ENCODE assay signal across 9 cellular contexts in the genomic region with DNA sequence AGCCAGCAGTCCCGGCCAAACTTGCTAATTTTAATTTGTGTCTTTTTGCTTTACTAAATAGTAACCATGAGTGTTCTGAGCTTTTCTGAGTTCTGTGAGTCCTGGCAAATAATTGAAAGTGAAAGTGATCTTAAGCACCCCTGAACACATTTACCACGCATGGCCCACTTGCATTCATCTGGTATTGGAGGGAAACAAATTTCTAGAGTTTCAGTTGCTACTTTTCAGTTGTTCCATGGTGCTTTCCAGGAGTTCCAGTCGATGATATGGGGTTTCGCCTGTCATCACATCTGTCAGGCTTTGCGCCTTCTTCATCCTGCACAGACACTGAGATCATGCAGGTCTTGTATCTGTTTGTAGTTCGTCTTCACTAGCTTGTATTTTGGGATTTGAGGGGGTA. TPM values are rescaled to one million over a fixed set of nuclear protein-coding genes. Genes with fewer than 3 reads are reported as not detected.
DNase-seq lines count a peak whose midpoint lies in the region; ATAC-seq and TF ChIP-seq lines count a peak whose summit lies in the region.
"Had no signal": no experiment of that assay in that cellular context is flagged by ENCODE, and none has a peak within 500 bp of the region (broad histone marks: within the 10 kb centered on the region; RNA-seq: fewer than 3 reads in every experiment).

No MANE protein-coding gene starts in this region.

- H3K36me3 ChIP-seq in psoas muscle (ENCODE audit: insufficient read depth in 1 of 2, low read depth in 1 of 2) = peaks cover 0 to 76% of the 10 kb centered on the region in 2 donors

- H3K36me3 Mint-ChIP-seq in progenitor cell of endocrine pancreas (ENCODE audit: insufficient read depth) = peaks cover 15% of the 10 kb centered on the region

- no peak overlapping the region for H3K4me3 Mint-ChIP-seq in progenitor cell of endocrine pancreas (ENCODE audit: low read depth)

- DNase-seq in GM12864 (ENCODE audit: low read depth) (peak; percentile 8), progenitor cell of endocrine pancreas (ENCODE audit: low spot score, unreplicated experiment) (no peak), DMS 273 treated with DMSO at 0.1 percent for 48 hours (lab: John Stamatoyannopoulos, UW) (no peak), psoas muscle (no peak)
- peak; percentile 30 for DNase-seq in activated naive CD4-positive, alpha-beta T cell treated with anti-CD3 and anti-CD28 coated beads, Interleukin-2, amount 50 U/mL, for 16 hours
- DNase-seq in NK-92 treated with Interleukin-12 subunit alpha and Interleukin-12 subunit beta, amount 100 ng/mL, for 24 hours (lab: John Stamatoyannopoulos, UW) = no peak
- DNase-seq: KBM-7, testis had no signal

- peaks cover 2% of the 10 kb centered on the region for H3K9me3 Mint-ChIP-seq in progenitor cell of endocrine pancreas (ENCODE audit: low read depth)

- ATAC-seq in HG03097 (IDR thresholded peaks at IDR 0.05; ENCODE audit: low FRiP score, unreplicated experiment) (peak; percentile 46), psoas muscle (no peak)

- no peaks in the 10 kb centered on the region for H3K4me1 Mint-ChIP-seq in progenitor cell of endocrine pancreas (ENCODE audit: low read depth)

- H3K4me1 ChIP-seq in psoas muscle = no peaks in the 10 kb centered on the region
- H3K4me1 ChIP-seq: testis had no signal

- no peak overlapping the region for H3K4me3 ChIP-seq in GM12864 (ENCODE audit: low read depth, low read length)
- H3K4me3 ChIP-seq in psoas muscle = no peak overlapping the region
- H3K4me3 ChIP-seq: testis had no signal

- intact Hi-C loops in psoas muscle (cut with DNase I) = no loop called here

- no peaks in the 10 kb centered on the region for H3K27me3 ChIP-seq in psoas muscle (ENCODE audit: insufficient read depth in 3 of 3, low read length in 2 of 3)
- H3K27me3 ChIP-seq: testis had no signal

- H3K27ac ChIP-seq in psoas muscle = no peak overlapping the region
- H3K27ac ChIP-seq: testis had no signal

- H3K27ac Mint-ChIP-seq in progenitor cell of endocrine pancreas = peak overlapping the region; percentile 19

- H3K9me3 ChIP-seq in psoas muscle = no peaks in the 10 kb centered on the region
- H3K9me3 ChIP-seq: testis had no signal

- 78 to 88% (median 84%) methylated on average over 6 of the region's 6 CpGs for whole genome bisulfite sequencing in psoas muscle, 3 donors

- no peaks in the 10 kb centered on the region for H3K27me3 Mint-ChIP-seq in progenitor cell of endocrine pancreas

- TF ChIP-seq CTCF in GM12864 (IDR thresholded peaks at IDR 0.05; ENCODE audit: low read depth, low read length, missing control alignments) (no peak), progenitor cell of endocrine pancreas (IDR thresholded peaks at IDR 0.05; ENCODE audit: unreplicated experiment) (no peak), psoas muscle (IDR thresholded peaks at IDR 0.05) (no peak)

RNA-seq across cellular contexts. Expression of a gene that starts 44.1 kb away (rescaled TPM):
- 11.3 and 13.5 TPM in 2 replicates for total RNA-seq in progenitor cell of endocrine pancreas
- total RNA-seq in psoas muscle = 1 to 10 TPM; 3.9 to 5.0 (median 4.2) TPM
- 1 to 10 TPM; 3.2 to 6.4 (median 5.5) TPM for polyA plus RNA-seq in psoas muscle

RNA-seq across cellular contexts. Expression of a gene that starts 51.4 kb away (rescaled TPM):
- total RNA-seq in progenitor cell of endocrine pancreas (13.4 and 14.0 TPM in 2 replicates), psoas muscle (under 1 TPM; 0.15 to 0.44 (median 0.24) TPM)
- under 1 TPM; 0.11 to 0.25 (median 0.14) TPM for polyA plus RNA-seq in psoas muscle

Comparison
In these comparisons a context has a peak if more than half of its experiments do, and no peak if none do; other contexts are left out.
1. DNase-seq: peak in GM12864 (single experiment) and activated naive CD4-positive, alpha-beta T cell treated with anti-CD3 and anti-CD28 coated beads, Interleukin-2, amount 50 U/mL, for 16 hours (single experiment); none in progenitor cell of endocrine pancreas (single experiment), DMS 273 treated with DMSO at 0.1 percent for 48 hours (single experiment), NK-92 treated with Interleukin-12 subunit alpha and Interleukin-12 subunit beta, amount 100 ng/mL, for 24 hours (single experiment) and psoas muscle (0 of 2).
2. RNA of a gene that starts 51.4 kb away (total RNA-seq): 13.4 to 14.0 TPM in progenitor cell of endocrine pancreas; 0.15 to 0.44 TPM in psoas muscle; every median in the first group is over 10 times any median in the second.